ENCODE assay signal across 1 cellular context in the genomic region with DNA sequence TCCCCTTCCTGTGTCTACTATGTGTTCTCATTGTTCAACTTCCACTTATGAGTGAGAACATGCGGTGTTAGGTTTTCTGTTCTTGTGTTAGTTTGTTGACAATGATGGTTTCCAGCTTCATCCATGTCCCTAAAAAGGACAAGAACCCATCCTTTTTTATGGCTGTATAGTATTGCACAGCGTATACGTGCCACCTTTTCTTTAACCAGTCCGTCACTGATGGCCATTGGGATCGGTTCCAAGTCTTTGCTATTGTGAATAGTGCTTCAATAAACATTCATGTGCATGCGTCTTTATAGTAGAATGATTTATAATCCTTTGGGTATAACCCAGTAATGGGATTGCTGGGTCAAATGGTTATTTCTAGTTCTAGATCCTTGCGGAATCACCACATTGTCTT.
TF ChIP-seq lines count a peak whose summit lies in the region.

No MANE protein-coding gene starts in this region.

TF ChIP-seq in K562, 482 proteins besides CTCF, POLR2A, EP300 and RAD21:
- TF ChIP-seq ZNF146 (CRISPR knock-in tag; IDR thresholded peaks at IDR 0.05; ENCODE audit: unreplicated experiment): peak; percentile 30
